3 cellular contexts compared by ENCODE assay signal in the genomic region with DNA sequence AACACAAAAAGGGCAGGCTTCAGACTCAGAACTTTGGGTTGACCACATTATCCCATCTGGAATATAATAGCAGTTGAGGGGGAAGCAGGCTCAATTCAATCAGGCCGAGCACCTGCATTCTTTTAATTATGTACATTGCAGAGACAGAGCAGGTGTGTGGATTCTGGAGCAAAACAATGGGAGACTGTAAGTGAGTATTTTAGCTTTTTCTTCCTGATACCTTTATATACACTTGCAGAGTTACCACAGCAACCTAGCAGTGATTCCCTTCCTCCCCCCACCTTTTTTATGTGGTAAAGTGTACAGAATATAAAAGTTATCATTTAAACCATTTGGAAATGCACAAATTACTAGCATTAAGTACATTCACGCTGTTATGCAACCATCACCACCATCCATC. TPM values are rescaled to one million over a fixed set of nuclear protein-coding genes. Genes with fewer than 3 reads are reported as not detected.
"Had no signal": no experiment of that assay in that cellular context is flagged by ENCODE, and none has a peak within 500 bp of the region (broad histone marks: within the 10 kb centered on the region; RNA-seq: fewer than 3 reads in every experiment).

No MANE protein-coding gene starts in this region.

RNA-seq across cellular contexts. Expression of a gene that starts 6.8 kb away (rescaled TPM):
- total RNA-seq: LHCN-M2, M059J, MCF 10A had no signal
